ENCODE assay signal across 9 cellular contexts in the genomic region with DNA sequence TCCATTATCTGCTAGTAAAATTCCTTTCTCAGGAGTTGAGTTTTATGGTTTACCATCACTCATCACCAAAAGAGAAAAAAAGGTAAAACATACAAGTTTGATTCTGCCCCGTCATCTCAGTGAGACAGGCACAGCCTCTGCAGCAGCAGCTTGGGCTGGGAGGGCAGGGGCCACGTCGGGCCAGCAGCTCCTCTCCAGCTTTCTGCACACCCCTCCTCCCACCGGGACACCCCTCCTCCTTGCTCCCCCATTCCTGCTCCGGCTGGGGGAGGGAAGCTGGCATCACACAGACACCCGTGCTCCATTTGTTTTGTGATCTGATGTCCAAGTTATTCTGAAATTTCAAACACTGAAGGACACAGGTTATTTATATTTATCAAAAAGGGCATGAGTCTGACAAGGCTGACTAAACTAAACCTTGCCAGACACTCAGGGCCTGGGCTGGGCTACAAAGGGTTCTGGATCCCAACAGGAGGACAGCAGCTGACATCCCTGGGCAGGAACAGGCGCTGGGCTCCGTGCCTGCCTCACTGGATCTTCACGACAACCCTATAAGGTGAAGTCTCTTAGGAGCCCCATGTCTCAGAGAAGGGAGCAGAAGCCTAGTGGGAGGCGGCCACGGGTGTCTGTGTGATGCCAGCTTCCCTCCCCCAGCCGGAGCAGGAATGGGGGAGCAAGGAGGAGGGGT.
A peak's percentile ranks its signal among the peaks of the same experiment; 100 is the strongest.
DNase-seq lines count a peak whose midpoint lies in the region; ATAC-seq, FAIRE-seq and TF ChIP-seq lines count a peak whose summit lies in the region.
"Had no signal": no experiment of that assay in that cellular context is flagged by ENCODE, and none has a peak within 500 bp of the region (broad histone marks: within the 10 kb centered on the region; RNA-seq: fewer than 3 reads in every experiment).

No MANE protein-coding gene starts in this region.

- DNase-seq in RWPE1 (ENCODE audit: low spot score): no peak
- DNase-seq in thoracic aorta (ENCODE audit: low spot score): no peak
- no peak for DNase-seq in kidney
- DNase-seq in NCI-H748 treated with DMSO at 0.1 percent for 48 hours (lab: John Stamatoyannopoulos, UW): no peak
- DNase-seq in occipital lobe (lab: John Stamatoyannopoulos, UW): no peak

- H3K4me3 ChIP-seq in esophagus (ENCODE audit: low read depth in 1 of 2, low read length in 2 of 2) (no peak overlapping the region), muscle layer of colon (ENCODE audit: low read depth in 1 of 2, low read length in 2 of 2) (peak overlapping the region in 1 of 2 donors; percentile 16), thoracic aorta (peak overlapping the region; percentile 50), kidney (ENCODE audit: low read length in 2 of 2) (no peak overlapping the region)

- POLR2A ChIA-PET in RWPE1 (lab: Yijun Ruan, JAX; ENCODE audit: low non-redundant PET): no interaction called here

- H3K36me3 ChIP-seq in esophagus (ENCODE audit: control insufficient read depth in 2 of 2, insufficient read depth in 2 of 2, low read length in 1 of 2): no peaks in the 10 kb centered on the region
- H3K36me3 ChIP-seq in muscle layer of colon (ENCODE audit: insufficient read depth, low read length): no peaks in the 10 kb centered on the region
- H3K36me3 ChIP-seq in thoracic aorta: no peaks in the 10 kb centered on the region
- no peaks in the 10 kb centered on the region for H3K36me3 ChIP-seq in kidney (ENCODE audit: control insufficient read depth in 1 of 2, insufficient read depth in 2 of 2, low read length in 2 of 2)

- H3K4me1 ChIP-seq in esophagus (ENCODE audit: control insufficient read depth in 2 of 2, insufficient read depth in 2 of 2, low read length in 1 of 2): peaks cover 8 to 28% of the 10 kb centered on the region in 2 donors
- peaks cover 70% of the 10 kb centered on the region for H3K4me1 ChIP-seq in muscle layer of colon (ENCODE audit: insufficient read depth, low read length)
- peaks cover 23 to 43% of the 10 kb centered on the region in 2 donors for H3K4me1 ChIP-seq in thoracic aorta (ENCODE audit: control insufficient read depth in 1 of 2, low read depth in 2 of 2)
- peaks cover 13 to 27% of the 10 kb centered on the region in 2 donors for H3K4me1 ChIP-seq in kidney (ENCODE audit: control insufficient read depth in 1 of 2, insufficient read depth in 1 of 2, low read depth in 1 of 2, low read length in 2 of 2)

- WGBS in esophagus, 2 donors: 62 to 64% methylated on average over 11 to 12 of the region's 12 CpGs

- H3K9me3 ChIP-seq in esophagus (ENCODE audit: control insufficient read depth in 2 of 2, insufficient read depth in 1 of 2, low read depth in 1 of 2, low read length in 1 of 2) (no peaks in the 10 kb centered on the region), muscle layer of colon (ENCODE audit: low read length) (no peaks in the 10 kb centered on the region), thoracic aorta (no peaks in the 10 kb centered on the region), kidney (ENCODE audit: control insufficient read depth in 1 of 2, low read length in 2 of 2) (no peaks in the 10 kb centered on the region)

- no peak for TF ChIP-seq CTCF in RWPE1 (conservative IDR thresholded peaks at IDR 0.05; ENCODE audit: low read depth)
- TF ChIP-seq CTCF in thoracic aorta (IDR thresholded peaks at IDR 0.05): no peak
- no peak for TF ChIP-seq CTCF in kidney (IDR thresholded peaks at IDR 0.05; ENCODE audit: borderline replicate concordance, extremely low read depth, insufficient read depth)

- H3K27ac ChIP-seq in RWPE1: peak overlapping the region; percentile 22; the same call in 1 of the 2 replicates
- H3K27ac ChIP-seq in esophagus (ENCODE audit: low read depth in 2 of 2, low read length in 1 of 2): peak overlapping the region; percentile 86 to 91
- H3K27ac ChIP-seq in muscle layer of colon (ENCODE audit: low read depth, low read length): peak overlapping the region; percentile 93
- H3K27ac ChIP-seq in thoracic aorta: peak overlapping the region; percentile 73 to 83
- H3K27ac ChIP-seq in kidney (ENCODE audit: low read depth in 2 of 2, low read length in 2 of 2): peak overlapping the region in 1 of 2 donors; percentile 36

- intact Hi-C loops in kidney (cut with DNase I): no loop called here

- no peak for FAIRE-seq in kidney (lab: Jason Lieb, UNC)
- FAIRE-seq: urothelium cell line had no signal

- H3K9ac ChIP-seq in muscle layer of colon (ENCODE audit: low read length): peak overlapping the region; percentile 79
- H3K9ac ChIP-seq in kidney (ENCODE audit: low read length in 2 of 2): no peak overlapping the region

- H3K27me3 ChIP-seq in esophagus (ENCODE audit: control insufficient read depth in 1 of 2, insufficient read depth in 2 of 2, low read length in 2 of 2): no peaks in the 10 kb centered on the region
- H3K27me3 ChIP-seq in muscle layer of colon (ENCODE audit: control insufficient read depth in 1 of 2, insufficient read depth in 2 of 2, low read length in 2 of 2): no peaks in the 10 kb centered on the region
- H3K27me3 ChIP-seq in thoracic aorta (replicated peaks; ENCODE audit: insufficient read depth): no peaks in the 10 kb centered on the region

- CTCF ChIA-PET in RWPE1 (lab: Yijun Ruan, JAX): no interaction called here

- no peak for ATAC-seq in thoracic aorta (ENCODE audit: insufficient number of reproducible peaks, low FRiP score, low read depth)
- no peak for ATAC-seq in GM19324 (IDR thresholded peaks at IDR 0.05; ENCODE audit: low FRiP score, unreplicated experiment)
